In the genomic region with DNA sequence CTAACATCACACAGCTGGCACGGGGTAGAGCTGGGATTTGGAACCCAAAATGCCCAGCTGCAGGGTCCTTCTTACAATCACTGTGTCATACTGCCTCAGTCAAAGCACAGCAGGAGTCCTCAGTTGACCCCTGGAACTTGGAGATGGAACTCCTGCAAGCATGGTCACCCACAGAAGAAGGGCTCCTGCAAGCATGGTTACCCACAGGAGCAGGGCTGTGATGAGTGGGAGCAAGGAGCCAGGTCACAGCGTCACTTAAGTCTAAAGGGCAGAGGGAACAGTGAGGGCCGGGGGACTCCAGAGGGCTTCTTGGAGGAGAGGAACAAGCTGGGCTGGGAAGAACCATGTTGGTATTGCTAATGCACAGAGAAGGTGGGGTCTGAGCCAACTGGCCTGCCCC, we compare ENCODE assay signal across 30 cellular contexts. TPM values are rescaled to one million over a fixed set of nuclear protein-coding genes. Genes with fewer than 3 reads are reported as not detected.
"Had no signal": no experiment of that assay in that cellular context is flagged by ENCODE, and none has a peak within 500 bp of the region (broad histone marks: within the 10 kb centered on the region; RNA-seq: fewer than 3 reads in every experiment).

No MANE protein-coding gene starts in this region.

- H3K27ac ChIP-seq: colonic mucosa, epithelial cell of prostate, esophagus squamous epithelium, gastrocnemius medialis, heart right ventricle, left lung, lower lobe of right lung had no signal

- ATAC-seq: effector memory CD8-positive, alpha-beta T cell; esophagus mucosa; gastrocnemius medialis; heart right ventricle; left cardiac atrium; left lung; left ventricle myocardium superior; lower lobe of right lung; mucosa of descending colon had no signal

- H3K4me1 ChIP-seq: colonic mucosa, esophagus squamous epithelium, gastrocnemius medialis, left lung, lower lobe of right lung had no signal

- DNase-seq: colonic mucosa; cortex of kidney; effector CD8-positive, alpha-beta T cell; effector memory CD8-positive, alpha-beta T cell; endodermal cell; erythroblast; esophagus squamous epithelium; foreskin fibroblast; foreskin melanocyte; gastrocnemius medialis; glutamatergic neuron; head of caudate nucleus; heart right ventricle; hippocampal formation; left cardiac atrium; lower lobe of right lung; mesenchymal stem cell; mucosa of descending colon; naive B cell had no signal

- H3K4me3 ChIP-seq: colonic mucosa, esophagus squamous epithelium, gastrocnemius medialis, heart right ventricle, left lung, lower lobe of right lung, mucosa of descending colon had no signal

- H3K27me3 ChIP-seq: colonic mucosa had no signal

- H3K9me3 ChIP-seq: colonic mucosa, esophagus squamous epithelium, gastrocnemius medialis, heart right ventricle, left lung, lower lobe of right lung, mucosa of descending colon had no signal

- H3K36me3 ChIP-seq: colonic mucosa, esophagus squamous epithelium, gastrocnemius medialis, heart right ventricle, left lung, lower lobe of right lung had no signal

RNA-seq across cellular contexts. Expression of a gene that starts 24.9 kb away (rescaled TPM):
- total RNA-seq: dermis microvascular lymphatic vessel endothelial cell, esophagus squamous epithelium, gastrocnemius medialis, glomerular endothelial cell, heart right ventricle, left cardiac atrium, left ventricle myocardium superior, lower leg skin, lung microvascular endothelial cell, mesenteric fat pad, myocyte had no signal
- polyA plus RNA-seq: heart right ventricle, keratinocyte had no signal

RNA-seq across cellular contexts. Expression of a gene that starts 58.5 kb away (rescaled TPM):
- total RNA-seq: colonic mucosa, gastrocnemius medialis, left cardiac atrium, left ventricle myocardium superior, lower lobe of right lung, mesenteric fat pad, myocyte had no signal
- polyA plus RNA-seq: keratinocyte had no signal
